Comparison of ENCODE assay signal across 8 cellular contexts in genomic region chr15:74835312-74835823, GRCh38. TPM values are rescaled to one million over a fixed set of nuclear protein-coding genes. Genes with fewer than 3 reads are reported as not detected.
A peak's percentile ranks its signal among the peaks of the same experiment; 100 is the strongest.
DNase-seq lines count a peak whose midpoint lies in the region; ATAC-seq, FAIRE-seq and TF ChIP-seq lines count a peak whose summit lies in the region.

No MANE protein-coding gene starts in this region.

- H3K9me1 ChIP-seq in K562 (ENCODE audit: control insufficient read depth, insufficient read depth, low read length): no peaks in the 10 kb centered on the region

- no TSS peak for BruUV-seq in K562 (replicated peaks; lab: Mats Ljungman, UMichigan)

- DNase-seq in CD8-positive, alpha-beta memory T cell: peak in 4 of 5 donors; percentile 16 to 63 (median 26)
- peak; percentile 67 for DNase-seq in HPDE6-E6E7 (ENCODE audit: extremely low spot score)
- DNase-seq in K562 (ENCODE audit: extremely low read depth in 1 of 4, low spot score in 3 of 4): peak; percentile 68 to 87 (median 80)
- DNase-seq in iPS-NIHi7 (ENCODE audit: extremely low spot score): peak; percentile 97
- peak; percentile 50 for DNase-seq in stimulated activated CD4-positive, alpha-beta T cell treated with anti-CD3 and anti-CD28 coated beads, Interleukin-4, amount 100 ng/mL, for 24 hours

- TF ChIP-seq POLR2A in K562 (conservative IDR thresholded peaks at IDR 0.05): no peak

- no peak for TF ChIP-seq EP300 in K562 (IDR thresholded peaks at IDR 0.05; ENCODE audit: low read length)

- H2AFZ ChIP-seq in K562 (ENCODE audit: low read depth, low read length): no peak overlapping the region

- H3K4me3 Mint-ChIP-seq in CD8-positive, alpha-beta memory T cell: no peak overlapping the region

- POLR2A ChIA-PET in CD8-positive, alpha-beta memory T cell (lab: Charles Lee): interaction anchor here (0.5 kb wide), 1 partner anchor 28 kb away, joined by 3 read pairs; no protein-coding TSS in a partner anchor
- POLR2A ChIA-PET in K562 (lab: Yijun Ruan, JAX): interaction anchor here (0.6 to 0.8 kb wide), 2 partner anchors 106 to 116 kb away, joined by 3 read pairs; no protein-coding TSS in a partner anchor

- no peak overlapping the region for H3K9ac ChIP-seq in K562 (ENCODE audit: insufficient read depth in 1 of 2, low read depth in 2 of 2, low read length in 2 of 2)

- no peaks in the 10 kb centered on the region for H3K27me3 ChIP-seq in CD8-positive, alpha-beta memory T cell (ENCODE audit: insufficient read depth, low read length, poor library complexity, severe bottlenecking)
- H3K27me3 ChIP-seq in K562 (ENCODE audit: control insufficient read depth in 2 of 2, insufficient read depth in 2 of 2, low read length in 2 of 2): peaks cover 0 to 10% of the 10 kb centered on the region in 2 experiments; a peak in 1 of 5 replicates

- WGBS in K562 (ENCODE audit: insufficient coverage, low coverage, missing lambda C conversion rate): 36% methylated on average over 5 of the region's 5 CpGs

- in situ Hi-C loops in K562 (cut with MboI): no loop called here

- TF ChIP-seq CTCF in K562 (IDR thresholded peaks at IDR 0.05 in 2 of 3, conservative IDR thresholded peaks at IDR 0.05 in 1 of 3; ENCODE audit: insufficient read depth in 2 of 3, low read depth in 1 of 3, low read length in 3 of 3): peak; percentile 82 to 95 (median 87)

- no peak overlapping the region for H3K4me3 ChIP-seq in CD8-positive, alpha-beta memory T cell (ENCODE audit: low read length)
- H3K4me3 ChIP-seq in K562: no peak overlapping the region

- H4K20me1 ChIP-seq in K562 (replicated peaks; ENCODE audit: control insufficient read depth, insufficient read depth, low read length): peaks cover 4% of the 10 kb centered on the region; the same call in 1 of the 2 replicates

- no peaks in the 10 kb centered on the region for H3K36me3 ChIP-seq in CD8-positive, alpha-beta memory T cell (ENCODE audit: insufficient read depth, low read length)
- H3K36me3 ChIP-seq in K562 (ENCODE audit: control insufficient read depth, insufficient read depth, low read length): peaks cover 40% of the 10 kb centered on the region; the same call in 1 of the 3 replicates

- CTCF ChIA-PET in CD8-positive, alpha-beta memory T cell (lab: Charles Lee): interaction anchor here (1.0 to 3.5 kb wide), 9 partner anchors 9 to 75 kb away, joined by 3 to 16 read pairs (median 3); no protein-coding TSS in a partner anchor
- CTCF ChIA-PET in K562 (lab: Yijun Ruan, JAX; ENCODE audit: low intra/inter-chr PET ratio): interaction anchor here (0.6 kb wide), 2 partner anchors 64 to 130 kb away, joined by 3 read pairs; no protein-coding TSS in a partner anchor

- no peaks in the 10 kb centered on the region for H3K9me3 Mint-ChIP-seq in CD8-positive, alpha-beta memory T cell

- peak; percentile 41 to 68; a peak in 3 of 4 replicates for TF ChIP-seq RAD21 in K562 (CRISPR knock-in tag; conservative IDR thresholded peaks at IDR 0.05 in 1 of 2, IDR thresholded peaks at IDR 0.05 in 1 of 2)

- H3K9me3 ChIP-seq in CD8-positive, alpha-beta memory T cell (ENCODE audit: low read length): no peaks in the 10 kb centered on the region
- H3K9me3 ChIP-seq in K562 (replicated peaks; ENCODE audit: control insufficient read depth, insufficient read depth, low read depth, low read length): no peaks in the 10 kb centered on the region

- no peaks in the 10 kb centered on the region for H3K79me2 ChIP-seq in K562 (ENCODE audit: control insufficient read depth, insufficient read depth, low read length)

- no peaks in the 10 kb centered on the region for H3K4me1 ChIP-seq in CD8-positive, alpha-beta memory T cell (ENCODE audit: insufficient read depth, low read length)
- peaks cover 0 to 30% of the 10 kb centered on the region in 2 experiments; a peak in 2 of 5 replicates for H3K4me1 ChIP-seq in K562 (replicated peaks in 1 of 2; ENCODE audit: control insufficient read depth in 2 of 2, insufficient read depth in 2 of 2, low read length in 2 of 2)

- H3K27ac Mint-ChIP-seq in CD8-positive, alpha-beta memory T cell: peak overlapping the region in 2 of 8 donors; percentile 14 to 22

- H3K27ac ChIP-seq in CD8-positive, alpha-beta memory T cell (ENCODE audit: low read depth, low read length): no peak overlapping the region
- H3K27ac ChIP-seq in K562 (ENCODE audit: extremely low read depth, low read depth, low read length): no peak overlapping the region

- H3K4me2 ChIP-seq in K562 (ENCODE audit: insufficient read depth, low read length): no peak overlapping the region

- peak; percentile 85 for ATAC-seq in SK-N-SH treated with all-trans-retinoic acid at 6 μM for 48 hours
- ATAC-seq in K562: peak; percentile 84
- no peak for ATAC-seq in GM19023 (IDR thresholded peaks at IDR 0.05; ENCODE audit: unreplicated experiment)
- ATAC-seq in GM18502 (IDR thresholded peaks at IDR 0.05; ENCODE audit: poor library complexity, unreplicated experiment): no peak

- peaks cover 0 to 4% (median 3%) of the 10 kb centered on the region in 3 donors for H3K4me1 Mint-ChIP-seq in CD8-positive, alpha-beta memory T cell

- H3K36me3 Mint-ChIP-seq in CD8-positive, alpha-beta memory T cell: peaks cover 0 to 27% (median 2%) of the 10 kb centered on the region in 3 donors

- intact Hi-C loops in K562 (cut with micrococcal nuclease): loop anchor here (5.0 kb wide), 1 partner anchor 63 kb away; no protein-coding TSS in a partner anchor

- peak; percentile 90 for FAIRE-seq in K562 (lab: Jason Lieb, UNC)

- H3K27me3 Mint-ChIP-seq in CD8-positive, alpha-beta memory T cell: peaks cover 2 to 3% of the 10 kb centered on the region in 2 donors

RNA-seq across cellular contexts. Expression of gene ULK3, which starts 7.6 kb away (rescaled TPM):
- total RNA-seq in CD8-positive, alpha-beta memory T cell: 10 to 100 TPM; 53.9 to 60.1 TPM
- polyA plus RNA-seq in CD8-positive, alpha-beta memory T cell: 43.1 TPM
- 107 and 242 TPM in 2 replicates for total RNA-seq in K562 (2011; cell fraction: chromatin; rRNA removed; ENCODE audit: low replicate concordance)
- total RNA-seq in K562 (2011; cell fraction: nucleolus; rRNA removed): 124 and 125 TPM in 2 replicates
- 82.4 and 89.4 TPM in 2 replicates for total RNA-seq in K562 (2011; cell fraction: nucleoplasm; rRNA removed)
- total RNA-seq in K562 (2014; rRNA removed): 34.9 and 35.9 TPM in 2 replicates
- total RNA-seq in K562 (2014; rRNA removed; fragmentation: Illumina TruSeq; extraction: Trizol): 18.2 and 19.3 TPM in 2 replicates
- 24.9 and 25.5 TPM in 2 replicates for total RNA-seq in K562 (2015; rRNA removed; fragmentation: Illumina TruSeq; extraction: Trizol)
- total RNA-seq in K562 (2021): 36.9 and 38.3 TPM in 2 replicates
- polyA plus RNA-seq in K562 (2011; rRNA removed): 61.5 and 68.0 TPM in 2 replicates
- 45.9 and 75.1 TPM in 2 replicates for polyA plus RNA-seq in K562 (2011; cell fraction: cytosol; rRNA removed)
- 426 and 551 TPM in 2 replicates for polyA plus RNA-seq in K562 (2011; cell fraction: nucleus; rRNA removed)
- 42.4 and 44.3 TPM in 2 replicates for polyA plus RNA-seq in K562 (2012)
- 43.2 and 49.7 TPM in 2 replicates for polyA plus RNA-seq in K562 (2014; fragmentation: Illumina TruSeq; extraction: Trizol)
- polyA plus RNA-seq in K562 (2014; fragmentation: Nextera tagmentation; extraction: Ambion mirVana): under 1 TPM; 0.68 to 0.88 TPM
- 60.9 and 62.5 TPM in 2 replicates for polyA plus RNA-seq in K562 (2014; rRNA removed)
- polyA minus RNA-seq in K562 (2011; rRNA and poly(A)+ RNA removed): 23.1 and 27.7 TPM in 2 replicates
- polyA minus RNA-seq in K562 (2011; cell fraction: cytosol; rRNA and poly(A)+ RNA removed): 13.6 and 16.5 TPM in 2 replicates
- 38.5 and 48.7 TPM in 2 replicates for polyA minus RNA-seq in K562 (2011; cell fraction: nucleus; rRNA and poly(A)+ RNA removed)

RNA-seq across cellular contexts. Expression of gene CPLX3, which starts 8.9 kb away (rescaled TPM):
- not detected for total RNA-seq in CD8-positive, alpha-beta memory T cell
- polyA plus RNA-seq in CD8-positive, alpha-beta memory T cell: not detected
- not detected in 2 replicates for total RNA-seq in K562 (2011; cell fraction: chromatin; rRNA removed; ENCODE audit: low replicate concordance)
- total RNA-seq in K562 (2011; cell fraction: nucleolus; rRNA removed): not detected in 2 replicates
- not detected in 2 replicates for total RNA-seq in K562 (2011; cell fraction: nucleoplasm; rRNA removed)
- total RNA-seq in K562 (2014; rRNA removed): not detected in 2 replicates
- not detected in 2 replicates for total RNA-seq in K562 (2014; rRNA removed; fragmentation: Illumina TruSeq; extraction: Trizol)
- total RNA-seq in K562 (2015; rRNA removed; fragmentation: Illumina TruSeq; extraction: Trizol): not detected in 2 replicates
- not detected in 2 replicates for total RNA-seq in K562 (2021)
- polyA plus RNA-seq in K562 (2011; rRNA removed): not detected in 2 replicates
- polyA plus RNA-seq in K562 (2011; cell fraction: cytosol; rRNA removed): 0.04 TPM in 1 of 2 replicates, not detected in the other
- polyA plus RNA-seq in K562 (2011; cell fraction: nucleus; rRNA removed): 0.04 TPM in 1 of 2 replicates, not detected in the other
- not detected in 2 replicates for polyA plus RNA-seq in K562 (2012)
- not detected in 2 replicates for polyA plus RNA-seq in K562 (2014; fragmentation: Illumina TruSeq; extraction: Trizol)
- polyA plus RNA-seq in K562 (2014; fragmentation: Nextera tagmentation; extraction: Ambion mirVana): not detected
- not detected in 2 replicates for polyA plus RNA-seq in K562 (2014; rRNA removed)
- not detected in 2 replicates for polyA minus RNA-seq in K562 (2011; rRNA and poly(A)+ RNA removed)
- polyA minus RNA-seq in K562 (2011; cell fraction: cytosol; rRNA and poly(A)+ RNA removed): not detected in 2 replicates
- not detected in 2 replicates for polyA minus RNA-seq in K562 (2011; cell fraction: nucleus; rRNA and poly(A)+ RNA removed)

RNA-seq across cellular contexts. Expression of gene LMAN1L, which starts 22.7 kb away (rescaled TPM):
- under 1 TPM in 1 of 2 experiments, not detected in 1; 0.27 TPM for total RNA-seq in CD8-positive, alpha-beta memory T cell
- polyA plus RNA-seq in CD8-positive, alpha-beta memory T cell: not detected
- not detected in 2 replicates for total RNA-seq in K562 (2011; cell fraction: chromatin; rRNA removed; ENCODE audit: low replicate concordance)
- total RNA-seq in K562 (2011; cell fraction: nucleolus; rRNA removed): 0.17 TPM in 1 of 2 replicates, not detected in the other
- not detected in 2 replicates for total RNA-seq in K562 (2011; cell fraction: nucleoplasm; rRNA removed)
- total RNA-seq in K562 (2014; rRNA removed) (not detected in 2 replicates), K562 (2014; rRNA removed; fragmentation: Illumina TruSeq; extraction: Trizol) (not detected in 2 replicates), K562 (2015; rRNA removed; fragmentation: Illumina TruSeq; extraction: Trizol) (not detected in 2 replicates), K562 (2021) (not detected in 2 replicates)
- polyA plus RNA-seq in K562 (2011; rRNA removed) (not detected in 2 replicates), K562 (2014; fragmentation: Illumina TruSeq; extraction: Trizol) (not detected in 2 replicates), K562 (2014; fragmentation: Nextera tagmentation; extraction: Ambion mirVana) (not detected), K562 (2014; rRNA removed) (not detected in 2 replicates)
- not detected in 2 replicates for polyA plus RNA-seq in K562 (2011; cell fraction: cytosol; rRNA removed)
- polyA plus RNA-seq in K562 (2011; cell fraction: nucleus; rRNA removed): not detected in 2 replicates
- not detected in 2 replicates for polyA plus RNA-seq in K562 (2012)
- not detected in 2 replicates for polyA minus RNA-seq in K562 (2011; rRNA and poly(A)+ RNA removed)
- not detected in 2 replicates for polyA minus RNA-seq in K562 (2011; cell fraction: cytosol; rRNA and poly(A)+ RNA removed)
- not detected in 2 replicates for polyA minus RNA-seq in K562 (2011; cell fraction: nucleus; rRNA and poly(A)+ RNA removed)

RNA-seq across cellular contexts. Expression of gene SCAMP2, which starts 37.8 kb away (rescaled TPM):
- 10 to 100 TPM; 82.8 to 84.2 TPM for total RNA-seq in CD8-positive, alpha-beta memory T cell
- 154 TPM for polyA plus RNA-seq in CD8-positive, alpha-beta memory T cell
- total RNA-seq in K562 (2011; cell fraction: chromatin; rRNA removed; ENCODE audit: low replicate concordance): 69.8 and 124 TPM in 2 replicates
- 114 and 116 TPM in 2 replicates for total RNA-seq in K562 (2011; cell fraction: nucleolus; rRNA removed)
- 109 and 111 TPM in 2 replicates for total RNA-seq in K562 (2011; cell fraction: nucleoplasm; rRNA removed)
- 15.2 and 23.5 TPM in 2 replicates for total RNA-seq in K562 (2014; rRNA removed)
- 16.0 and 17.0 TPM in 2 replicates for total RNA-seq in K562 (2014; rRNA removed; fragmentation: Illumina TruSeq; extraction: Trizol)
- 20.0 and 20.1 TPM in 2 replicates for total RNA-seq in K562 (2015; rRNA removed; fragmentation: Illumina TruSeq; extraction: Trizol)
- 40.9 and 44.6 TPM in 2 replicates for total RNA-seq in K562 (2021)
- 40.2 and 90.8 TPM in 2 replicates for polyA plus RNA-seq in K562 (2011; rRNA removed)
- 101 and 104 TPM in 2 replicates for polyA plus RNA-seq in K562 (2011; cell fraction: cytosol; rRNA removed)
- 78.5 and 87.1 TPM in 2 replicates for polyA plus RNA-seq in K562 (2011; cell fraction: nucleus; rRNA removed)
- polyA plus RNA-seq in K562 (2012): 44.8 and 53.4 TPM in 2 replicates
- 53.7 and 61.1 TPM in 2 replicates for polyA plus RNA-seq in K562 (2014; fragmentation: Illumina TruSeq; extraction: Trizol)
- 10 to 100 TPM in 1 of 2 experiments, 1 to 10 TPM in 1; 5.9 to 11.2 TPM for polyA plus RNA-seq in K562 (2014; fragmentation: Nextera tagmentation; extraction: Ambion mirVana)
- polyA plus RNA-seq in K562 (2014; rRNA removed): 28.1 and 40.0 TPM in 2 replicates
- polyA minus RNA-seq in K562 (2011; rRNA and poly(A)+ RNA removed): 44.2 and 47.1 TPM in 2 replicates
- 29.1 and 32.0 TPM in 2 replicates for polyA minus RNA-seq in K562 (2011; cell fraction: cytosol; rRNA and poly(A)+ RNA removed)
- polyA minus RNA-seq in K562 (2011; cell fraction: nucleus; rRNA and poly(A)+ RNA removed): 20.1 and 28.2 TPM in 2 replicates

RNA-seq across cellular contexts. Expression of gene CSK, which starts 53.5 kb away (rescaled TPM):
- 100 to 1,000 TPM; 288 to 294 TPM for total RNA-seq in CD8-positive, alpha-beta memory T cell
- polyA plus RNA-seq in CD8-positive, alpha-beta memory T cell: 154 TPM
- 52.2 and 176 TPM in 2 replicates for total RNA-seq in K562 (2011; cell fraction: chromatin; rRNA removed; ENCODE audit: low replicate concordance)
- 117 and 118 TPM in 2 replicates for total RNA-seq in K562 (2011; cell fraction: nucleolus; rRNA removed)
- 62.6 and 63.9 TPM in 2 replicates for total RNA-seq in K562 (2011; cell fraction: nucleoplasm; rRNA removed)
- total RNA-seq in K562 (2014; rRNA removed): 22.7 and 25.4 TPM in 2 replicates
- 9.2 and 13.8 TPM in 2 replicates for total RNA-seq in K562 (2014; rRNA removed; fragmentation: Illumina TruSeq; extraction: Trizol)
- total RNA-seq in K562 (2015; rRNA removed; fragmentation: Illumina TruSeq; extraction: Trizol): 22.5 and 24.8 TPM in 2 replicates
- total RNA-seq in K562 (2021): 108 and 112 TPM in 2 replicates
- polyA plus RNA-seq in K562 (2011; rRNA removed): 17.2 and 21.5 TPM in 2 replicates
- 16.6 and 23.4 TPM in 2 replicates for polyA plus RNA-seq in K562 (2011; cell fraction: cytosol; rRNA removed)
- 82.8 and 107 TPM in 2 replicates for polyA plus RNA-seq in K562 (2011; cell fraction: nucleus; rRNA removed)
- polyA plus RNA-seq in K562 (2012): 62.3 and 74.3 TPM in 2 replicates
- 63.0 and 74.3 TPM in 2 replicates for polyA plus RNA-seq in K562 (2014; fragmentation: Illumina TruSeq; extraction: Trizol)
- 1 to 10 TPM; 1.5 to 2.4 TPM for polyA plus RNA-seq in K562 (2014; fragmentation: Nextera tagmentation; extraction: Ambion mirVana)
- 32.6 and 41.5 TPM in 2 replicates for polyA plus RNA-seq in K562 (2014; rRNA removed)
- polyA minus RNA-seq in K562 (2011; rRNA and poly(A)+ RNA removed): 13.5 and 19.1 TPM in 2 replicates
- polyA minus RNA-seq in K562 (2011; cell fraction: cytosol; rRNA and poly(A)+ RNA removed): 39.6 and 42.3 TPM in 2 replicates
- 24.8 and 30.3 TPM in 2 replicates for polyA minus RNA-seq in K562 (2011; cell fraction: nucleus; rRNA and poly(A)+ RNA removed)

Comparison
In these comparisons a context has a peak if more than half of its experiments do, and no peak if none do; other contexts are left out.
1. DNase-seq: peak in every context shown above with its lines; median percentile 97 in iPS-NIHi7; 80 in K562; 67 in HPDE6-E6E7; 50 in stimulated activated CD4-positive, alpha-beta T cell treated with anti-CD3 and anti-CD28 coated beads, Interleukin-4, amount 100 ng/mL, for 24 hours; 26 in CD8-positive, alpha-beta memory T cell.
2. ATAC-seq: peak in SK-N-SH treated with all-trans-retinoic acid at 6 μM for 48 hours (single experiment) and K562 (single experiment); none in GM19023 (single experiment) and GM18502 (single experiment).